Comparison of ENCODE assay signal across 27 cellular contexts in the genomic region with DNA sequence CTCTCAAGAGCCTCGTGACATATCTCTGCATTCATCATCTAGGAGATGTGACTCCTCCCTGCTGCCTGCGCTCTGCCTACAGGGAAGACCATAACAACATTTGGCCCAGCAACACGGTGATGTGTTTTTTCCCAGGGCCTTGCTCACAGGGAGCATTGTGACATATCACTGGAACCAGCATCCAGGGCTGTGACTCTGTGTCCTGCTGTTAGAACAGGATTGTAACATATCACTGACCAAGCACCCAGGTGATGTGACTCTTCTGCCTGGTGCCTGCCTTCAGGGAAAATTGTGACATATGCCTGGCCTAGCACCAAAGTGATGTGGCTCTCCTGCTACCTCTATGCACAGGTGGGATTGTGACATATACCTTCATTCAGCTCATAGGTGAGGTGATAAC.
DNase-seq lines count a peak whose midpoint lies in the region.
"Had no signal": no experiment of that assay in that cellular context is flagged by ENCODE, and none has a peak within 500 bp of the region (broad histone marks: within the 10 kb centered on the region; RNA-seq: fewer than 3 reads in every experiment).

No MANE protein-coding gene starts in this region.

- no peak overlapping the region for H4K12ac ChIP-seq in trophoblast cell (ENCODE audit: low read depth, low read length)

- H3K4me2 ChIP-seq in trophoblast cell (ENCODE audit: low read length) = no peak overlapping the region
- H3K4me2 ChIP-seq: A549; BLaER1; BLaER1 treated with 17β-estradiol and CSF1 and Interleukin-3, amounts not matched to agents 10 nM and 100 nM had no signal

- no peak overlapping the region for H4K8ac ChIP-seq in trophoblast cell (ENCODE audit: low read depth, low read length)

- H3K79me2 ChIP-seq in trophoblast cell (ENCODE audit: control insufficient read depth, insufficient read depth, low read length, poor library complexity) = no peaks in the 10 kb centered on the region

- no peak overlapping the region for H2AFZ ChIP-seq in trophoblast cell (ENCODE audit: insufficient read depth, low read length, poor library complexity)

- no peak overlapping the region for H2AK5ac ChIP-seq in trophoblast cell (ENCODE audit: low read length)

- peaks cover 23% of the 10 kb centered on the region for H3K9me3 ChIP-seq in trophoblast cell (ENCODE audit: insufficient read depth, low read depth, low read length)
- H3K9me3 ChIP-seq: BE2C, Caco-2 had no signal

- H3K4ac ChIP-seq in trophoblast cell (ENCODE audit: low read depth, low read length) = no peak overlapping the region

- H3K4me3 ChIP-seq in trophoblast cell (ENCODE audit: low read depth, low read length) = no peak overlapping the region
- H3K4me3 ChIP-seq: A549; BLaER1; BLaER1 treated with 17β-estradiol and CSF1 and Interleukin-3, amounts not matched to agents 10 nM and 100 nM had no signal

- H3K27me3 ChIP-seq in trophoblast cell (ENCODE audit: insufficient read depth, low read length) = no peaks in the 10 kb centered on the region
- H3K27me3 ChIP-seq: BE2C; BLaER1; BLaER1 treated with 17β-estradiol and CSF1 and Interleukin-3, amounts not matched to agents 10 nM and 100 nM had no signal

- H3K79me1 ChIP-seq in trophoblast cell (ENCODE audit: low read length) = no peaks in the 10 kb centered on the region

- no peak overlapping the region for H3K27ac ChIP-seq in trophoblast cell (ENCODE audit: low read depth, low read length)
- H3K27ac ChIP-seq: 22Rv1; A549; BLaER1; BLaER1 treated with 17β-estradiol and CSF1 and Interleukin-3, amounts not matched to agents 10 nM and 100 nM; C4-2B had no signal

- H4K91ac ChIP-seq in trophoblast cell (ENCODE audit: low read depth, low read length) = no peak overlapping the region

- no peak overlapping the region for H3K9ac ChIP-seq in trophoblast cell (ENCODE audit: low read length)
- H3K9ac ChIP-seq: BLaER1; BLaER1 treated with 17β-estradiol and CSF1 and Interleukin-3, amounts not matched to agents 10 nM and 100 nM had no signal

- no peak overlapping the region for H3K23ac ChIP-seq in trophoblast cell (ENCODE audit: low read length)

- no peak overlapping the region for H2BK120ac ChIP-seq in trophoblast cell (ENCODE audit: insufficient read depth, low read length, poor library complexity)

- H3K4me1 ChIP-seq in trophoblast cell (ENCODE audit: control insufficient read depth in 1 of 2, insufficient read depth in 2 of 2, low read length in 2 of 2) = no peaks in the 10 kb centered on the region
- H3K4me1 ChIP-seq: A549; BE2C; BLaER1; BLaER1 treated with 17β-estradiol and CSF1 and Interleukin-3, amounts not matched to agents 10 nM and 100 nM; Caco-2 had no signal

- no peak overlapping the region for H2BK5ac ChIP-seq in trophoblast cell (ENCODE audit: low read depth, low read length, poor library complexity)

- DNase-seq in trophoblast cell = peak; percentile 95 to 96
- no peak for DNase-seq in NCI-H524 (lab: John Stamatoyannopoulos, UW)
- DNase-seq: 8988T; ACHN; AML-193; BE2C; C1 segment of cervical spinal cord; Caco-2; Calu3; CD4-positive, alpha-beta memory T cell; CD4-positive, alpha-beta T cell; CD4-positive, CD25-positive, alpha-beta regulatory T cell; CD8-positive, alpha-beta memory T cell; CD8-positive, alpha-beta T cell; COR-L47; DMS 273 treated with DMSO at 0.1 percent for 48 hours; DMS153; DMS53; DMS79; DMS79 treated with DMSO at 0.1 percent for 48 hours; DND-41; EL had no signal

- H3K36me3 ChIP-seq in trophoblast cell (ENCODE audit: control insufficient read depth in 1 of 2, insufficient read depth in 2 of 2, low read length in 2 of 2) = no peaks in the 10 kb centered on the region
- H3K36me3 ChIP-seq: BE2C; BLaER1; BLaER1 treated with 17β-estradiol and CSF1 and Interleukin-3, amounts not matched to agents 10 nM and 100 nM had no signal

- H2BK12ac ChIP-seq in trophoblast cell (ENCODE audit: low read length) = no peak overlapping the region

- no peak overlapping the region for H3K18ac ChIP-seq in trophoblast cell (ENCODE audit: low read length)

- no peak overlapping the region for H3K14ac ChIP-seq in trophoblast cell (ENCODE audit: low read length)

- no CpG with 5 or more reads among the region's 3 CpGs for WGBS in trophoblast cell (ENCODE audit: extremely low coverage, insufficient coverage, insufficient read length)

Comparison
In these comparisons a context has a peak if more than half of its experiments do, and no peak if none do; other contexts are left out.
1. DNase-seq: peak in trophoblast cell (2 of 2); none in NCI-H524 (0 of 2).